18 cellular contexts compared by ENCODE assay signal in the genomic region with DNA sequence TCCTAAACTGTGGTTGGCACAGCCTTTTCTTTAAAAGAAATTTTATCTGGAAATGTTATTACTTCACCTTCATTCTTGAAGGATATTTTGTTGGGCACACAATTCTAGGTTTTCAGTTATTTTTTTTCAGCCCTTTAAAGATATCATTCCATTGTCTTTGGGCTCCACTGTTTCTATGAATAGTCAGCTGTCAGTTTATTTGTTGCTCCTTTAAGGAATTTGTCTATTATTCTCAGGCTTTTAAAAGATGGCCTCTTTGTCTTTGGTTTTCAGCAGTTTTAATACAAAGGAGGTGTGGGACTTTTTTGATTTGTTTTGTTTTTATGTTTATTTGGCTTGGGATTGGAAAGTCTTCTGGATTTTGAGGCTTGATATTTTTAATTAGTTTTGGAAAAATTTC.
DNase-seq lines count a peak whose midpoint lies in the region; ATAC-seq and TF ChIP-seq lines count a peak whose summit lies in the region.
"Had no signal": no experiment of that assay in that cellular context is flagged by ENCODE, and none has a peak within 500 bp of the region (broad histone marks: within the 10 kb centered on the region; RNA-seq: fewer than 3 reads in every experiment).

No MANE protein-coding gene starts in this region.

- H3K4me3 Mint-ChIP-seq in endodermal cell, result no peak overlapping the region
- H3K4me3 Mint-ChIP-seq in stimulated activated effector memory CD8-positive, alpha-beta T cell treated with anti-CD3 and anti-CD28 coated beads, Interleukin-12 subunit alpha, Interleukin-12 subunit beta, amount 100 ng/mL, for 72 hours, result no peak overlapping the region
- H3K4me3 Mint-ChIP-seq: CD14-positive monocyte; CD4-positive, alpha-beta memory T cell; H9 had no signal

- H3K4me1 ChIP-seq in HEK293 (ENCODE audit: control insufficient read depth, insufficient read depth, low read length) (no peaks in the 10 kb centered on the region), endodermal cell (ENCODE audit: control insufficient read depth, insufficient read depth, low read length) (peaks cover 2% of the 10 kb centered on the region), lower lobe of right lung (no peaks in the 10 kb centered on the region)

- peaks cover 3% of the 10 kb centered on the region for H3K36me3 Mint-ChIP-seq in endodermal cell (ENCODE audit: low read depth)
- no peaks in the 10 kb centered on the region for H3K36me3 Mint-ChIP-seq in stimulated activated effector memory CD8-positive, alpha-beta T cell treated with anti-CD3 and anti-CD28 coated beads, Interleukin-12 subunit alpha, Interleukin-12 subunit beta, amount 100 ng/mL, for 72 hours

- DNase-seq in NCI-H2196 treated with DMSO at 0.1 percent for 48 hours (lab: John Stamatoyannopoulos, UW; ENCODE audit: unreplicated experiment) (peak; percentile 11), NCI-H2196 (lab: John Stamatoyannopoulos, UW; ENCODE audit: unreplicated experiment) (no peak), SW480 (ENCODE audit: low spot score) (peak; percentile 46), endodermal cell (no peak), NCI-H1417 treated with DMSO at 0.1 percent for 48 hours (lab: John Stamatoyannopoulos, UW) (no peak), lower lobe of right lung (no peak)
- no peak for DNase-seq in stimulated activated effector memory CD8-positive, alpha-beta T cell treated with anti-CD3 and anti-CD28 coated beads, Interleukin-12 subunit alpha, Interleukin-12 subunit beta, amount 100 ng/mL, for 72 hours (ENCODE audit: low spot score in 2 of 2)
- DNase-seq: 8988T; CD4-positive, alpha-beta memory T cell; DMS153; DND-41; EL; GOT3; H9 had no signal

- no peak overlapping the region for H3K27ac Mint-ChIP-seq in endodermal cell
- no peak overlapping the region for H3K27ac Mint-ChIP-seq in stimulated activated effector memory CD8-positive, alpha-beta T cell treated with anti-CD3 and anti-CD28 coated beads, Interleukin-12 subunit alpha, Interleukin-12 subunit beta, amount 100 ng/mL, for 72 hours
- H3K27ac Mint-ChIP-seq: CD14-positive monocyte; CD4-positive, alpha-beta memory T cell; H9 had no signal

- H3K9me3 ChIP-seq in HEK293 (ENCODE audit: control insufficient read depth, insufficient read depth, low read depth, low read length), result no peaks in the 10 kb centered on the region
- H3K9me3 ChIP-seq in endodermal cell (ENCODE audit: control insufficient read depth, low read length), result peaks cover 23% of the 10 kb centered on the region
- peaks cover 17% of the 10 kb centered on the region for H3K9me3 ChIP-seq in lower lobe of right lung

- H3K4me1 Mint-ChIP-seq in endodermal cell, result peaks cover 4% of the 10 kb centered on the region
- no peaks in the 10 kb centered on the region for H3K4me1 Mint-ChIP-seq in stimulated activated effector memory CD8-positive, alpha-beta T cell treated with anti-CD3 and anti-CD28 coated beads, Interleukin-12 subunit alpha, Interleukin-12 subunit beta, amount 100 ng/mL, for 72 hours

- H3K4me3 ChIP-seq in HEK293 (ENCODE audit: low read depth, low read length) (no peak overlapping the region), endodermal cell (ENCODE audit: low read length) (peak overlapping the region; percentile 2), lower lobe of right lung (no peak overlapping the region)
- H3K4me3 ChIP-seq: BLaER1, GM12878 had no signal

- H3K27ac ChIP-seq in HEK293 (ENCODE audit: extremely low read depth, low read depth, low read length) (no peak overlapping the region), endodermal cell (ENCODE audit: low read depth, low read length) (no peak overlapping the region), lower lobe of right lung (no peak overlapping the region)
- H3K27ac ChIP-seq: BLaER1 had no signal

- ATAC-seq in stimulated activated effector memory CD8-positive, alpha-beta T cell treated with anti-CD3 and anti-CD28 coated beads, Interleukin-12 subunit alpha, Interleukin-12 subunit beta, amount 100 ng/mL, for 72 hours, result no peak
- no peak for ATAC-seq in lower lobe of right lung
- ATAC-seq: GM12878 had no signal

- H3K27me3 ChIP-seq in endodermal cell (ENCODE audit: control insufficient read depth, insufficient read depth, low read length, poor library complexity, severe bottlenecking), result no peaks in the 10 kb centered on the region
- H3K27me3 ChIP-seq in lower lobe of right lung (ENCODE audit: low read depth), result no peaks in the 10 kb centered on the region
- H3K27me3 ChIP-seq: BLaER1 had no signal

- H3K36me3 ChIP-seq in HEK293 (ENCODE audit: control insufficient read depth in 2 of 2, insufficient read depth in 1 of 2, low read length in 2 of 2), result no peaks in the 10 kb centered on the region
- no peaks in the 10 kb centered on the region for H3K36me3 ChIP-seq in endodermal cell (ENCODE audit: control insufficient read depth, insufficient read depth, low read length)
- H3K36me3 ChIP-seq in lower lobe of right lung, result no peaks in the 10 kb centered on the region
- H3K36me3 ChIP-seq: BLaER1 had no signal

- POLR2A ChIA-PET in HEK293 (lab: Yijun Ruan, JAX), result no interaction called here

- no peak for TF ChIP-seq CTCF in HEK293 (tag by site-specific recombination; IDR thresholded peaks at IDR 0.05)
- TF ChIP-seq CTCF in endodermal cell (conservative IDR thresholded peaks at IDR 0.05), result no peak
- no peak for TF ChIP-seq CTCF in lower lobe of right lung (IDR thresholded peaks at IDR 0.05)

- H3K9me3 Mint-ChIP-seq in endodermal cell, result peaks cover 51% of the 10 kb centered on the region
- peaks cover 7% of the 10 kb centered on the region for H3K9me3 Mint-ChIP-seq in stimulated activated effector memory CD8-positive, alpha-beta T cell treated with anti-CD3 and anti-CD28 coated beads, Interleukin-12 subunit alpha, Interleukin-12 subunit beta, amount 100 ng/mL, for 72 hours

- H3K27me3 Mint-ChIP-seq in endodermal cell (ENCODE audit: insufficient read depth), result peaks cover 5% of the 10 kb centered on the region

- no peak overlapping the region for H3K9ac ChIP-seq in endodermal cell (ENCODE audit: extremely low read depth, low read length, poor library complexity, severe bottlenecking)
- H3K9ac ChIP-seq: BLaER1 had no signal

- CTCF ChIA-PET in HEK293 (lab: Yijun Ruan, JAX), result interaction anchor here (6.9 kb wide), 1 partner anchor 543 kb away, joined by 115 read pairs; no protein-coding TSS in a partner anchor

- intact Hi-C loops in lower lobe of right lung (cut with DNase I), result no loop called here

TF ChIP-seq in HEK293, 187 proteins besides CTCF, POLR2A, EP300 and RAD21:
- TF ChIP-seq ZNF664 (tag by site-specific recombination; IDR thresholded peaks at IDR 0.05) (no peak), ZNF777 (tag by site-specific recombination; IDR thresholded peaks at IDR 0.05; ENCODE audit: borderline replicate concordance) (no peak), ZNF626 (tag by site-specific recombination; IDR thresholded peaks at IDR 0.05) (0 out of 2 replicates have a peak, but pooled peaks have one; percentile 14), SETDB1 (IDR thresholded peaks at IDR 0.05; ENCODE audit: insufficient read length, low read length) (peak; percentile 85), ZFP41 (tag by site-specific recombination; IDR thresholded peaks at IDR 0.05; ENCODE audit: borderline replicate concordance) (no peak), SP7 (tag by site-specific recombination; IDR thresholded peaks at IDR 0.05) (no peak)
- TF ChIP-seq, protein P1, sequence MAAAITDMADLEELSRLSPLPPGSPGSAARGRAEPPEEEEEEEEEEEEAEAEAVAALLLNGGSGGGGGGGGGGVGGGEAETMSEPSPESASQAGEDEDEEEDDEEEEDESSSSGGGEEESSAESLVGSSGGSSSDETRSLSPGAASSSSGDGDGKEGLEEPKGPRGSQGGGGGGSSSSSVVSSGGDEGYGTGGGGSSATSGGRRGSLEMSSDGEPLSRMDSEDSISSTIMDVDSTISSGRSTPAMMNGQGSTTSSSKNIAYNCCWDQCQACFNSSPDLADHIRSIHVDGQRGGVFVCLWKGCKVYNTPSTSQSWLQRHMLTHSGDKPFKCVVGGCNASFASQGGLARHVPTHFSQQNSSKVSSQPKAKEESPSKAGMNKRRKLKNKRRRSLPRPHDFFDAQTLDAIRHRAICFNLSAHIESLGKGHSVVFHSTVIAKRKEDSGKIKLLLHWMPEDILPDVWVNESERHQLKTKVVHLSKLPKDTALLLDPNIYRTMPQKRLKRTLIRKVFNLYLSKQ (tag by site-specific recombination; IDR thresholded peaks at IDR 0.05; ENCODE audit: borderline replicate concordance), result no peak

Comparison
In these comparisons a context has a peak if more than half of its experiments do, and no peak if none do; other contexts are left out.
1. DNase-seq: peak in NCI-H2196 treated with DMSO at 0.1 percent for 48 hours (single experiment) and SW480 (single experiment); none in NCI-H2196 (single experiment), endodermal cell (single experiment), stimulated activated effector memory CD8-positive, alpha-beta T cell treated with anti-CD3 and anti-CD28 coated beads, Interleukin-12 subunit alpha, Interleukin-12 subunit beta, amount 100 ng/mL, for 72 hours (0 of 2), NCI-H1417 treated with DMSO at 0.1 percent for 48 hours (single experiment) and lower lobe of right lung (single experiment).